1 cellular context compared by ENCODE assay signal in genomic region chr4:164761746-164762275, GRCh38.
TF ChIP-seq lines count a peak whose summit lies in the region.

No MANE protein-coding gene starts in this region.

TF ChIP-seq in HEK293, 187 proteins besides CTCF, POLR2A, EP300 and RAD21 (continued from another document):
- TF ChIP-seq ZNF518A (tag by site-specific recombination; conservative IDR thresholded peaks at IDR 0.05; ENCODE audit: low read depth): peak; percentile 61; the same call in 1 of the 2 replicates
- TF ChIP-seq ZNF239 (tag by site-specific recombination; IDR thresholded peaks at IDR 0.05): no peak
- TF ChIP-seq ZNF768 (tag by site-specific recombination; IDR thresholded peaks at IDR 0.05): no peak
- no peak for TF ChIP-seq ZSCAN18 (tag by site-specific recombination; IDR thresholded peaks at IDR 0.05)
- no peak for TF ChIP-seq ZNF513 (tag by site-specific recombination; IDR thresholded peaks at IDR 0.05)
- TF ChIP-seq ZEB2 (tag by site-specific recombination; IDR thresholded peaks at IDR 0.05): no peak
- no peak for TF ChIP-seq ZFP41 (tag by site-specific recombination; IDR thresholded peaks at IDR 0.05; ENCODE audit: borderline replicate concordance)
- no peak for TF ChIP-seq GFI1B (tag by site-specific recombination; IDR thresholded peaks at IDR 0.05)
- TF ChIP-seq ZNF48 (tag by site-specific recombination; IDR thresholded peaks at IDR 0.05): no peak
- TF ChIP-seq HOXC10 (CRISPR knock-in tag; IDR thresholded peaks at IDR 0.05): no peak
- TF ChIP-seq GLI2 (tag by site-specific recombination; IDR thresholded peaks at IDR 0.05; ENCODE audit: borderline replicate concordance, low read depth): no peak; the same call in 1 of the 2 replicates
